In genomic region chr5:43043400-43043756, GRCh38 we compare ENCODE assay signal across 1 cellular context.
TF ChIP-seq lines count a peak whose summit lies in the region.

No MANE protein-coding gene starts in this region.

TF ChIP-seq in SK-N-SH, 30 proteins besides CTCF, POLR2A, EP300 and RAD21 (continued from another document):
- TF ChIP-seq, protein P1, sequence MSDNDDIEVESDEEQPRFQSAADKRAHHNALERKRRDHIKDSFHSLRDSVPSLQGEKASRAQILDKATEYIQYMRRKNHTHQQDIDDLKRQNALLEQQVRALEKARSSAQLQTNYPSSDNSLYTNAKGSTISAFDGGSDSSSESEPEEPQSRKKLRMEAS (IDR thresholded peaks at IDR 0.05; ENCODE audit: low read depth) = no peak
- TF ChIP-seq TAF1 (IDR thresholded peaks at IDR 0.05; ENCODE audit: borderline replicate concordance, low read depth, low read length) (no peak), NFIC (IDR thresholded peaks at IDR 0.05; ENCODE audit: borderline replicate concordance) (no peak), MEF2A (IDR thresholded peaks at IDR 0.05; ENCODE audit: borderline replicate concordance, low read depth) (no peak), TCF12 (IDR thresholded peaks at IDR 0.05) (no peak)
- TF ChIP-seq, protein P2, sequence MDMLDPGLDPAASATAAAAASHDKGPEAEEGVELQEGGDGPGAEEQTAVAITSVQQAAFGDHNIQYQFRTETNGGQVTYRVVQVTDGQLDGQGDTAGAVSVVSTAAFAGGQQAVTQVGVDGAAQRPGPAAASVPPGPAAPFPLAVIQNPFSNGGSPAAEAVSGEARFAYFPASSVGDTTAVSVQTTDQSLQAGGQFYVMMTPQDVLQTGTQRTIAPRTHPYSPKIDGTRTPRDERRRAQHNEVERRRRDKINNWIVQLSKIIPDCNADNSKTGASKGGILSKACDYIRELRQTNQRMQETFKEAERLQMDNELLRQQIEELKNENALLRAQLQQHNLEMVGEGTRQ (IDR thresholded peaks at IDR 0.05; ENCODE audit: borderline replicate concordance, low read depth, low read length) = no peak
- TF ChIP-seq, protein P3, sequence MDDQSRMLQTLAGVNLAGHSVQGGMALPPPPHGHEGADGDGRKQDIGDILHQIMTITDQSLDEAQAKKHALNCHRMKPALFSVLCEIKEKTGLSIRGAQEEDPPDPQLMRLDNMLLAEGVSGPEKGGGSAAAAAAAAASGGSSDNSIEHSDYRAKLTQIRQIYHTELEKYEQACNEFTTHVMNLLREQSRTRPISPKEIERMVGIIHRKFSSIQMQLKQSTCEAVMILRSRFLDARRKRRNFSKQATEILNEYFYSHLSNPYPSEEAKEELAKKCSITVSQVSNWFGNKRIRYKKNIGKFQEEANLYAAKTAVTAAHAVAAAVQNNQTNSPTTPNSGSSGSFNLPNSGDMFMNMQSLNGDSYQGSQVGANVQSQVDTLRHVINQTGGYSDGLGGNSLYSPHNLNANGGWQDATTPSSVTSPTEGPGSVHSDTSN (IDR thresholded peaks at IDR 0.05) = no peak
- TF ChIP-seq, protein P4, sequence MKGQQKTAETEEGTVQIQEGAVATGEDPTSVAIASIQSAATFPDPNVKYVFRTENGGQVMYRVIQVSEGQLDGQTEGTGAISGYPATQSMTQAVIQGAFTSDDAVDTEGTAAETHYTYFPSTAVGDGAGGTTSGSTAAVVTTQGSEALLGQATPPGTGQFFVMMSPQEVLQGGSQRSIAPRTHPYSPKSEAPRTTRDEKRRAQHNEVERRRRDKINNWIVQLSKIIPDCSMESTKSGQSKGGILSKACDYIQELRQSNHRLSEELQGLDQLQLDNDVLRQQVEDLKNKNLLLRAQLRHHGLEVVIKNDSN (IDR thresholded peaks at IDR 0.05; ENCODE audit: borderline replicate concordance, low read depth) = no peak
TF ChIP-seq in SK-N-SH: peak in this region for 0.
